In genomic region chr17:82737981-82738877, GRCh38 we compare ENCODE assay signal across 13 cellular contexts. TPM values are rescaled to one million over a fixed set of nuclear protein-coding genes. Genes with fewer than 3 reads are reported as not detected.
A peak's percentile ranks its signal among the peaks of the same experiment; 100 is the strongest.
DNase-seq lines count a peak whose midpoint lies in the region; ATAC-seq and TF ChIP-seq lines count a peak whose summit lies in the region.
"Had no signal": no experiment of that assay in that cellular context is flagged by ENCODE, and none has a peak within 500 bp of the region (broad histone marks: within the 10 kb centered on the region; RNA-seq: fewer than 3 reads in every experiment).

No MANE protein-coding gene starts in this region.

- no peak for TF ChIP-seq CTCF in natural killer cell (IDR thresholded peaks at IDR 0.05)
- no peak for TF ChIP-seq CTCF in nephron (IDR thresholded peaks at IDR 0.05; ENCODE audit: unreplicated experiment in 3 of 3)

- no peak overlapping the region for H3K27ac Mint-ChIP-seq in natural killer cell treated with Interleukin-12 subunit alpha and Interleukin-12 subunit beta and Interleukin-15 and Interleukin-18, amount 100 ng/mL, for 72 hours
- no peak overlapping the region for H3K27ac Mint-ChIP-seq in natural killer cell
- H3K27ac Mint-ChIP-seq in nephron: no peak overlapping the region
- H3K27ac Mint-ChIP-seq: stimulated activated naive CD8-positive, alpha-beta T cell treated with anti-CD3 and anti-CD28 coated beads, Interleukin-15, Interleukin-2, amounts not matched to agents 100 ng/mL and 50 ng/mL, for 24 hours had no signal

- peaks cover 3% of the 10 kb centered on the region for H3K9me3 Mint-ChIP-seq in natural killer cell treated with Interleukin-12 subunit alpha and Interleukin-12 subunit beta and Interleukin-15 and Interleukin-18, amount 100 ng/mL, for 72 hours
- peaks cover 0 to 3% of the 10 kb centered on the region in 2 donors for H3K9me3 Mint-ChIP-seq in natural killer cell
- peaks cover 26% of the 10 kb centered on the region for H3K9me3 Mint-ChIP-seq in nephron

- no peaks in the 10 kb centered on the region for H3K27me3 Mint-ChIP-seq in natural killer cell treated with Interleukin-12 subunit alpha and Interleukin-12 subunit beta and Interleukin-15 and Interleukin-18, amount 100 ng/mL, for 72 hours
- peaks cover 0 to 2% of the 10 kb centered on the region in 2 donors for H3K27me3 Mint-ChIP-seq in natural killer cell (ENCODE audit: low read depth in 2 of 2)
- no peaks in the 10 kb centered on the region for H3K27me3 Mint-ChIP-seq in nephron (ENCODE audit: low read depth)

- no peaks in the 10 kb centered on the region for H3K4me1 Mint-ChIP-seq in natural killer cell treated with Interleukin-12 subunit alpha and Interleukin-12 subunit beta and Interleukin-15 and Interleukin-18, amount 100 ng/mL, for 72 hours (ENCODE audit: low read depth in 2 of 2)
- H3K4me1 Mint-ChIP-seq in natural killer cell (peaks cover 0 to 4% of the 10 kb centered on the region in 2 donors), nephron (peaks cover 3% of the 10 kb centered on the region)

- DNase-seq in natural killer cell treated with Interleukin-12 subunit alpha and Interleukin-12 subunit beta and Interleukin-15 and Interleukin-18, amount 100 ng/mL, for 72 hours (ENCODE audit: low spot score): peak; percentile 35
- DNase-seq in natural killer cell (no peak), Right ventricle myocardium inferior (ENCODE audit: missing footprints) (peak; percentile 84), left colon (no peak), COR-L47 (lab: John Stamatoyannopoulos, UW) (no peak)
- no peak for DNase-seq in stimulated activated naive CD4-positive, alpha-beta T cell (lab: John Stamatoyannopoulos, UW)
- DNase-seq: 8988T; activated T-cell treated with anti-CD3 and anti-CD28 coated beads, Interleukin-2, amount 50 U/mL, for 1 hour; NCI-H2227 treated with DMSO at 0.1 percent for 48 hours had no signal

- intact Hi-C loops in natural killer cell (cut with micrococcal nuclease): no loop called here
- intact Hi-C loops in Right ventricle myocardium inferior (cut with DNase I): no loop called here
- intact Hi-C loops in left colon (cut with DNase I, micrococcal nuclease): no loop called here

- ATAC-seq in natural killer cell treated with Interleukin-12 subunit alpha and Interleukin-12 subunit beta and Interleukin-15 and Interleukin-18, amount 100 ng/mL, for 72 hours: peak in 1 of 2 donors; percentile 7
- ATAC-seq in natural killer cell (no peak), Right ventricle myocardium inferior (peak; percentile 91), GM21526 (IDR thresholded peaks at IDR 0.05; ENCODE audit: low FRiP score, unreplicated experiment) (no peak), left colon (no peak)
- ATAC-seq: GM12878 had no signal

- no peak overlapping the region for H3K4me3 Mint-ChIP-seq in natural killer cell treated with Interleukin-12 subunit alpha and Interleukin-12 subunit beta and Interleukin-15 and Interleukin-18, amount 100 ng/mL, for 72 hours
- H3K4me3 Mint-ChIP-seq in natural killer cell: no peak overlapping the region
- peak overlapping the region in 2 of 3 experiments; percentile 32 to 48 for H3K4me3 Mint-ChIP-seq in nephron
- H3K4me3 Mint-ChIP-seq: stimulated activated naive CD8-positive, alpha-beta T cell treated with anti-CD3 and anti-CD28 coated beads, Interleukin-15, Interleukin-2, amounts not matched to agents 100 ng/mL and 50 ng/mL, for 24 hours had no signal

- peaks cover 25% of the 10 kb centered on the region for H3K36me3 Mint-ChIP-seq in natural killer cell treated with Interleukin-12 subunit alpha and Interleukin-12 subunit beta and Interleukin-15 and Interleukin-18, amount 100 ng/mL, for 72 hours
- peaks cover 13% of the 10 kb centered on the region for H3K36me3 Mint-ChIP-seq in natural killer cell
- peaks cover 48% of the 10 kb centered on the region for H3K36me3 Mint-ChIP-seq in nephron (ENCODE audit: low read depth)

RNA-seq across cellular contexts. Expression of gene FN3K, which starts 2.8 kb away (rescaled TPM):
- total RNA-seq in natural killer cell treated with Interleukin-12 subunit alpha and Interleukin-12 subunit beta and Interleukin-15 and Interleukin-18, amount 100 ng/mL, for 72 hours: 1 to 10 TPM; 1.6 TPM
- total RNA-seq in natural killer cell (1 to 10 TPM; 4.9 to 6.1 (median 5.5) TPM), Right ventricle myocardium inferior (78.3 TPM), left colon (10 to 100 TPM; 48.3 to 63.1 TPM)

RNA-seq across cellular contexts. Expression of gene TBCD, which starts 13.6 kb away (rescaled TPM):
- total RNA-seq in natural killer cell treated with Interleukin-12 subunit alpha and Interleukin-12 subunit beta and Interleukin-15 and Interleukin-18, amount 100 ng/mL, for 72 hours: 100 to 1,000 TPM in 1 of 2 donors, 10 to 100 TPM in 1; 66.5 to 166 TPM
- total RNA-seq in natural killer cell (100 to 1,000 TPM in 2 of 3 donors, 10 to 100 TPM in 1; 92.0 to 149 (median 132) TPM), Right ventricle myocardium inferior (43.4 TPM), left colon (10 to 100 TPM; 44.4 to 54.1 TPM)

RNA-seq across cellular contexts. Expression of gene FN3KRP, which starts 21.7 kb away (rescaled TPM):
- total RNA-seq in natural killer cell treated with Interleukin-12 subunit alpha and Interleukin-12 subunit beta and Interleukin-15 and Interleukin-18, amount 100 ng/mL, for 72 hours: 10 to 100 TPM; 29.4 to 48.4 TPM
- total RNA-seq in natural killer cell (10 to 100 TPM; 29.4 to 42.3 (median 32.0) TPM), Right ventricle myocardium inferior (13.0 TPM), left colon (10 to 100 TPM; 32.0 to 32.4 TPM)

RNA-seq across cellular contexts. Expression of gene RAB40B, which starts 39.7 kb away (rescaled TPM):
- 1 to 10 TPM; 1.1 to 1.2 TPM for total RNA-seq in natural killer cell treated with Interleukin-12 subunit alpha and Interleukin-12 subunit beta and Interleukin-15 and Interleukin-18, amount 100 ng/mL, for 72 hours
- 1 to 10 TPM; 3.7 to 7.3 (median 4.0) TPM for total RNA-seq in natural killer cell
- total RNA-seq in Right ventricle myocardium inferior: 19.9 TPM
- total RNA-seq in left colon: 10 to 100 TPM; 29.4 to 29.5 TPM

Comparison
In these comparisons a context has a peak if more than half of its experiments do, and no peak if none do; other contexts are left out.
1. DNase-seq: peak in natural killer cell treated with Interleukin-12 subunit alpha and Interleukin-12 subunit beta and Interleukin-15 and Interleukin-18, amount 100 ng/mL, for 72 hours (single experiment) and Right ventricle myocardium inferior (single experiment); none in natural killer cell (single experiment), left colon (0 of 2), COR-L47 (single experiment) and stimulated activated naive CD4-positive, alpha-beta T cell (0 of 6).
2. H3K4me3 Mint-ChIP-seq: peak in nephron (2 of 3); none in natural killer cell treated with Interleukin-12 subunit alpha and Interleukin-12 subunit beta and Interleukin-15 and Interleukin-18, amount 100 ng/mL, for 72 hours (single experiment) and natural killer cell (single experiment).
3. RNA of gene FN3K, which starts 2.8 kb away (total RNA-seq): 78.3 TPM in Right ventricle myocardium inferior (single experiment) and 48.3 to 63.1 TPM in left colon; 4.9 to 6.1 TPM in natural killer cell and 1.6 TPM in natural killer cell treated with Interleukin-12 subunit alpha and Interleukin-12 subunit beta and Interleukin-15 and Interleukin-18, amount 100 ng/mL, for 72 hours; every median in the first group is over 4 times any median in the second.